Comparison of ENCODE assay signal across 8 cellular contexts in the genomic region with DNA sequence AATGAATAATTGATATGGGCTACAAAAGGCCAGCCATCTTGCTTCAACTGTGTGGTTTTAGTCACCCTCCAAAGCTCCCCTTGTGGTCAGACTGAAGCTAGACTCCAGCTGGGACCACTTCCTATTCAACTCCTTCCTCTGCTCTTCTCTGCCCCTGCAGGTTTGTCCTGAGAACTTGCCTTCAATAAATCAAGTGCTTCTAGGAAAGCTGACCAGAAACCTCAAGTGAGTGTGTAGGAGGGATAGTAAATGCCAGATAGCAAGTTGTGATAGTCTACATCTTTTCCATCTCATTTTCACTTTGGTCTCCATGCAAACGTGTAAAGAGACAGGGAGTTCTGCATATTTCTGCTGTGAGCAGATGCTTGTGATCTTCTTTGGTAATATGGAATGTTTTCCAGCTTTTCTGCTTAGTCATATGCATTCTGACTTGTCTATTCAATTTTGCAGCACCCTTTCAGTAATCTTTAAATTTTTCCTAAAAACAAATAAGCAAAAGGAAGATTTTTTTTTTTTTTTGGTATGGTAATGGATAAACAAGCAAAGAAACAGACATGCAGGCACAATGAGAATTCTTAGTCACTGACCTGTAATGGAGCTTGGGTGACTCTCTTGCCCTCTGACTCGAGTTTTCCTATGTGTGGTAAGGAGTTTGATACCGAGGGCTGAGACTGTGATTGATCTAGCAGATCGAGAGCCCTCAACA.
DNase-seq lines count a peak whose midpoint lies in the region; ATAC-seq and TF ChIP-seq lines count a peak whose summit lies in the region.

No MANE protein-coding gene starts in this region.

- H3K27me3 ChIP-seq in RWPE2 (ENCODE audit: insufficient read depth, poor library complexity, severe bottlenecking), result no peaks in the 10 kb centered on the region

- DNase-seq in AG04449 (ENCODE audit: low read depth, low spot score), result peak; percentile 85
- DNase-seq in HFFc6, result peak; percentile 93
- DNase-seq in RWPE2 (ENCODE audit: low spot score), result no peak
- peak; percentile 64 for DNase-seq in foreskin melanocyte
- DNase-seq in NCI-H2029 (lab: John Stamatoyannopoulos, UW), result no peak
- DNase-seq in NCI-H1048 (lab: John Stamatoyannopoulos, UW), result no peak
- no peak for DNase-seq in stimulated activated CD4-positive, alpha-beta T cell treated with anti-CD3 and anti-CD28 coated beads, Interleukin-4, amount 100 ng/mL, for 24 hours

- POLR2A ChIA-PET in AG04449 (lab: Yijun Ruan, JAX), result interaction anchor here (0.6 kb wide), 1 partner anchor 185 kb away, joined by 3 read pairs; no protein-coding TSS in a partner anchor

- no peaks in the 10 kb centered on the region; the same call in none of the 2 replicates for H3K27me3 Mint-ChIP-seq in HFFc6 (ENCODE audit: insufficient read depth)

- peak overlapping the region; percentile 27 for H3K4me3 Mint-ChIP-seq in HFFc6

- peak; percentile 62 for TF ChIP-seq CTCF in AG04449 (IDR thresholded peaks at IDR 0.05; ENCODE audit: insufficient read depth, low read length, missing control alignments)
- TF ChIP-seq CTCF in HFFc6 (IDR thresholded peaks at IDR 0.05), result peak; percentile 69
- TF ChIP-seq CTCF in RWPE2 (IDR thresholded peaks at IDR 0.05; ENCODE audit: poor library complexity, severe bottlenecking), result peak; percentile 39

- H3K27ac ChIP-seq in RWPE2 (ENCODE audit: poor library complexity, severe bottlenecking), result no peak overlapping the region

- no peaks in the 10 kb centered on the region for H3K9me3 Mint-ChIP-seq in HFFc6

- peak; percentile 81 for ATAC-seq in RWPE2 (ENCODE audit: low read depth)
- ATAC-seq in HG03460 (IDR thresholded peaks at IDR 0.05; ENCODE audit: unreplicated experiment), result no peak

- CTCF ChIA-PET in AG04449 (lab: Yijun Ruan, JAX), result interaction anchor here (0.8 to 1.3 kb wide), 4 partner anchors 13 to 278 kb away, joined by 3 read pairs; no protein-coding TSS in a partner anchor

- no peaks in the 10 kb centered on the region for H3K4me1 ChIP-seq in RWPE2 (ENCODE audit: insufficient read depth, poor library complexity, severe bottlenecking)

- peaks cover 25% of the 10 kb centered on the region for H3K4me1 Mint-ChIP-seq in HFFc6 (ENCODE audit: low read depth)

- no peaks in the 10 kb centered on the region for H3K36me3 Mint-ChIP-seq in HFFc6 (ENCODE audit: low read depth)

- H3K4me3 ChIP-seq in AG04449 (ENCODE audit: low read depth, low read length), result no peak overlapping the region
- no peak overlapping the region for H3K4me3 ChIP-seq in RWPE2 (ENCODE audit: severe bottlenecking)

- H3K9me3 ChIP-seq in RWPE2 (ENCODE audit: severe bottlenecking), result no peaks in the 10 kb centered on the region

- peak overlapping the region; percentile 71 for H3K27ac Mint-ChIP-seq in HFFc6

- H3K36me3 ChIP-seq in RWPE2 (ENCODE audit: low read depth), result no peaks in the 10 kb centered on the region

Comparison
In these comparisons a context has a peak if more than half of its experiments do, and no peak if none do; other contexts are left out.
1. DNase-seq: peak in AG04449 (single experiment), HFFc6 (single experiment) and foreskin melanocyte (single experiment); none in RWPE2 (single experiment), NCI-H2029 (single experiment), NCI-H1048 (single experiment) and stimulated activated CD4-positive, alpha-beta T cell treated with anti-CD3 and anti-CD28 coated beads, Interleukin-4, amount 100 ng/mL, for 24 hours (single experiment).
2. Peak in every context shown above with its lines, with median percentiles within 50 percentile points of each other: CTCF ChIP-seq.